In genomic region chr16:27408012-27408601, GRCh38 we compare ENCODE assay signal across 8 cellular contexts. TPM values are rescaled to one million over a fixed set of nuclear protein-coding genes. Genes with fewer than 3 reads are reported as not detected.
DNase-seq lines count a peak whose midpoint lies in the region; ATAC-seq and TF ChIP-seq lines count a peak whose summit lies in the region.

No MANE protein-coding gene starts in this region.

- H3K27ac ChIP-seq in substantia nigra (ENCODE audit: low read depth, low read length, poor library complexity, severe bottlenecking) (no peak overlapping the region), testis (no peak overlapping the region)

- DNase-seq in activated CD4-positive, alpha-beta T cell treated with anti-CD3 and anti-CD28 coated beads, Interleukin-2, amount 10 ng/mL, durations not matched to agents 24 days and 14 days, result peak; percentile 79
- DNase-seq in kidney glomerular epithelial cell (lab: John Stamatoyannopoulos, UW), result peak; percentile 37
- no peak for DNase-seq in substantia nigra (lab: John Stamatoyannopoulos, UW)
- no peak for DNase-seq in testis
- DNase-seq in NCI-H526 (lab: John Stamatoyannopoulos, UW), result no peak

- H3K4me3 Mint-ChIP-seq in activated CD4-positive, alpha-beta T cell treated with anti-CD3 and anti-CD28 coated beads, Interleukin-2, amount 10 ng/mL, durations not matched to agents 24 days and 14 days, result peak overlapping the region; percentile 100

- 71 to 73% methylated on average over 3 of the region's 3 CpGs for WGBS in testis, 2 donors

- ATAC-seq in GM18867 (IDR thresholded peaks at IDR 0.05; ENCODE audit: unreplicated experiment) (peak; percentile 35), HG02973 (IDR thresholded peaks at IDR 0.05; ENCODE audit: unreplicated experiment) (peak; percentile 37), GM18868 (IDR thresholded peaks at IDR 0.05; ENCODE audit: unreplicated experiment) (no peak)

- peak overlapping the region; percentile 98 for H3K27ac Mint-ChIP-seq in activated CD4-positive, alpha-beta T cell treated with anti-CD3 and anti-CD28 coated beads, Interleukin-2, amount 10 ng/mL, durations not matched to agents 24 days and 14 days

- peaks cover 88% of the 10 kb centered on the region for H3K36me3 Mint-ChIP-seq in activated CD4-positive, alpha-beta T cell treated with anti-CD3 and anti-CD28 coated beads, Interleukin-2, amount 10 ng/mL, durations not matched to agents 24 days and 14 days (ENCODE audit: low read depth)

- H3K4me1 Mint-ChIP-seq in activated CD4-positive, alpha-beta T cell treated with anti-CD3 and anti-CD28 coated beads, Interleukin-2, amount 10 ng/mL, durations not matched to agents 24 days and 14 days, result peaks cover 62% of the 10 kb centered on the region

- no peaks in the 10 kb centered on the region for H3K36me3 ChIP-seq in testis (ENCODE audit: low read depth, missing control alignments)

- no peaks in the 10 kb centered on the region for H3K27me3 Mint-ChIP-seq in activated CD4-positive, alpha-beta T cell treated with anti-CD3 and anti-CD28 coated beads, Interleukin-2, amount 10 ng/mL, durations not matched to agents 24 days and 14 days

- peaks cover 12% of the 10 kb centered on the region for H3K9me3 Mint-ChIP-seq in activated CD4-positive, alpha-beta T cell treated with anti-CD3 and anti-CD28 coated beads, Interleukin-2, amount 10 ng/mL, durations not matched to agents 24 days and 14 days

- H3K4me3 ChIP-seq in testis, result no peak overlapping the region

- intact Hi-C loops in activated CD4-positive, alpha-beta T cell treated with anti-CD3 and anti-CD28 coated beads, Interleukin-2, amount 10 ng/mL, durations not matched to agents 24 days and 14 days (cut with micrococcal nuclease), result loop anchor here (1.0 kb wide), 6 partner anchors 18 to 205 kb away; partner anchors contain the start of gene KDM8
- intact Hi-C loops in testis (cut with DNase I; ENCODE audit: low total_unique reads), result no loop called here

- no peaks in the 10 kb centered on the region for H3K27me3 ChIP-seq in testis

- no peaks in the 10 kb centered on the region for H3K4me1 ChIP-seq in testis

- no peak for TF ChIP-seq POLR2A in testis (IDR thresholded peaks at IDR 0.05)

- H3K9me3 ChIP-seq in testis, result no peaks in the 10 kb centered on the region

- no peak for TF ChIP-seq CTCF in testis (IDR thresholded peaks at IDR 0.05)

RNA-seq across cellular contexts. Expression of gene IL21R, which starts 6.1 kb away (rescaled TPM):
- 94.9 and 100 TPM in 2 replicates for total RNA-seq in activated CD4-positive, alpha-beta T cell treated with anti-CD3 and anti-CD28 coated beads, Interleukin-2, amount 10 ng/mL, durations not matched to agents 24 days and 14 days
- total RNA-seq in testis, result under 1 TPM; 0.31 to 0.87 TPM
- 2.3 TPM for polyA plus RNA-seq in testis (ENCODE audit: insufficient read depth, low read depth, low replicate concordance)

Comparison
In these comparisons a context has a peak if more than half of its experiments do, and no peak if none do; other contexts are left out.
1. DNase-seq: peak in activated CD4-positive, alpha-beta T cell treated with anti-CD3 and anti-CD28 coated beads, Interleukin-2, amount 10 ng/mL, durations not matched to agents 24 days and 14 days (single experiment) and kidney glomerular epithelial cell (single experiment); none in substantia nigra (0 of 49), testis (single experiment) and NCI-H526 (0 of 2).
2. RNA of gene IL21R, which starts 6.1 kb away (total RNA-seq): 94.9 to 100 TPM in activated CD4-positive, alpha-beta T cell treated with anti-CD3 and anti-CD28 coated beads, Interleukin-2, amount 10 ng/mL, durations not matched to agents 24 days and 14 days; 0.31 to 0.87 TPM in testis; every median in the first group is over 10 times any median in the second.